In genomic region chr11:114891911-114892310, GRCh38 we compare ENCODE assay signal across 16 cellular contexts.
"Had no signal": no experiment of that assay in that cellular context is flagged by ENCODE, and none has a peak within 500 bp of the region (broad histone marks: within the 10 kb centered on the region; RNA-seq: fewer than 3 reads in every experiment).

No MANE protein-coding gene starts in this region.

- H3K4me2 ChIP-seq: KMS-11, SK-N-SH had no signal

- ATAC-seq: Panc1 had no signal

- H3K9me3 ChIP-seq: SK-N-SH had no signal

- H3K27ac ChIP-seq: HL-60, KMS-11 had no signal

- DNase-seq: MM.1S, NCI-H1092 treated with DMSO at 0.1 percent for 48 hours, NCI-H1436, NCI-H187, NCI-H2029, NCI-H2081 treated with DMSO at 0.1 percent for 48 hours, NCI-H2171, NCI-H226, NCI-H510A, NCI-H524 treated with DMSO at 0.1 percent for 48 hours, NCI-H774 had no signal

- H3K4me3 ChIP-seq: K562 had no signal
